ENCODE assay signal across 1 cellular context in genomic region chr5:148390914-148391313, GRCh38.
TF ChIP-seq lines count a peak whose summit lies in the region.

No MANE protein-coding gene starts in this region.

TF ChIP-seq in WTC11, 78 proteins besides CTCF, POLR2A, EP300 and RAD21 (continued from another document):
- no peak for TF ChIP-seq E2F1 (CRISPR knock-in tag; IDR thresholded peaks at IDR 0.05)
- no peak for TF ChIP-seq ZNF281 (CRISPR knock-in tag; IDR thresholded peaks at IDR 0.05)
- TF ChIP-seq FOXP1 (CRISPR knock-in tag; IDR thresholded peaks at IDR 0.05; ENCODE audit: borderline replicate concordance) = no peak
